Comparison of ENCODE assay signal across 17 cellular contexts in genomic region chr14:84646791-84647500, GRCh38.
DNase-seq lines count a peak whose midpoint lies in the region; ATAC-seq and TF ChIP-seq lines count a peak whose summit lies in the region.
"Had no signal": no experiment of that assay in that cellular context is flagged by ENCODE, and none has a peak within 500 bp of the region (broad histone marks: within the 10 kb centered on the region; RNA-seq: fewer than 3 reads in every experiment).

No MANE protein-coding gene starts in this region.

- no peak overlapping the region for H2AFZ ChIP-seq in smooth muscle cell (ENCODE audit: low read depth)
- H2AFZ ChIP-seq: GM23338 had no signal

- H4K20me1 ChIP-seq in smooth muscle cell (ENCODE audit: low read depth), result no peaks in the 10 kb centered on the region

- WGBS in smooth muscle cell (ENCODE audit: low lambda C conversion rate), result 66% methylated on average over 6 of the region's 6 CpGs

- in situ Hi-C loops in brain microvascular endothelial cell (cut with HindIII; ENCODE audit: low pct_ligation_motif_present, low sequenced_read_pairs), result no loop called here

- peak; percentile 48 for ATAC-seq in foreskin keratinocyte
- ATAC-seq in GM21526 (IDR thresholded peaks at IDR 0.05; ENCODE audit: low FRiP score, unreplicated experiment), result no peak
- ATAC-seq: GM23338 had no signal

- H3K36me3 ChIP-seq in brain microvascular endothelial cell (replicated peaks) (no peaks in the 10 kb centered on the region), smooth muscle cell (ENCODE audit: low read depth) (no peaks in the 10 kb centered on the region), Peyer's patch (no peaks in the 10 kb centered on the region)
- H3K36me3 ChIP-seq: SJSA1 had no signal

- DNase-seq in NCI-H226 (peak; percentile 95), brain microvascular endothelial cell (peak; percentile 85), foreskin keratinocyte (peak; percentile 45 to 76), smooth muscle cell (lab: John Stamatoyannopoulos, UW; ENCODE audit: unreplicated experiment) (no peak), Peyer's patch (no peak), retina (no peak)
- DNase-seq: Calu3; CD4-positive, alpha-beta T cell; HFFc6; MV-4-11; NCI-H1417 treated with DMSO at 0.1 percent for 48 hours; NCI-H2029 treated with DMSO at 0.1 percent for 48 hours; NCI-H524; RPMI8226 had no signal

- TF ChIP-seq POLR2A in Peyer's patch (IDR thresholded peaks at IDR 0.05), result no peak

- H3K4me2 ChIP-seq in smooth muscle cell, result peak overlapping the region; percentile 49
- H3K4me2 ChIP-seq: GM23338 had no signal

- TF ChIP-seq CTCF in brain microvascular endothelial cell (IDR thresholded peaks at IDR 0.05; ENCODE audit: low read depth, low read length, missing control alignments), result no peak
- no peak for TF ChIP-seq CTCF in foreskin keratinocyte (conservative IDR thresholded peaks at IDR 0.05)
- TF ChIP-seq CTCF in smooth muscle cell (IDR thresholded peaks at IDR 0.05; ENCODE audit: borderline replicate concordance, insufficient read depth, poor library complexity, severe bottlenecking), result no peak
- TF ChIP-seq CTCF in Peyer's patch (IDR thresholded peaks at IDR 0.05), result no peak

- no peak overlapping the region for H3K9ac ChIP-seq in smooth muscle cell (ENCODE audit: low read depth)

- H3K79me2 ChIP-seq in smooth muscle cell (ENCODE audit: low read depth), result no peaks in the 10 kb centered on the region

- H3K4me1 ChIP-seq in foreskin keratinocyte (no peaks in the 10 kb centered on the region), smooth muscle cell (ENCODE audit: low read depth) (no peaks in the 10 kb centered on the region), Peyer's patch (no peaks in the 10 kb centered on the region)
- H3K4me1 ChIP-seq: SJSA1 had no signal

- H3F3A ChIP-seq in smooth muscle cell (ENCODE audit: low read depth), result no peaks in the 10 kb centered on the region

- no peaks in the 10 kb centered on the region for H3K27me3 ChIP-seq in brain microvascular endothelial cell (replicated peaks)
- peaks cover 2% of the 10 kb centered on the region for H3K27me3 ChIP-seq in foreskin keratinocyte
- H3K27me3 ChIP-seq in smooth muscle cell (ENCODE audit: low read depth), result no peaks in the 10 kb centered on the region
- no peaks in the 10 kb centered on the region for H3K27me3 ChIP-seq in Peyer's patch
- H3K27me3 ChIP-seq: SJSA1 had no signal

- H3K27ac ChIP-seq in brain microvascular endothelial cell (peak overlapping the region; percentile 40), foreskin keratinocyte (no peak overlapping the region), smooth muscle cell (ENCODE audit: low read depth) (peak overlapping the region; percentile 80), Peyer's patch (no peak overlapping the region)
- H3K27ac ChIP-seq: SJSA1 had no signal

- no peaks in the 10 kb centered on the region for H3K9me3 ChIP-seq in smooth muscle cell (replicated peaks; ENCODE audit: low read depth)
- H3K9me3 ChIP-seq in Peyer's patch, result no peaks in the 10 kb centered on the region
- H3K9me3 ChIP-seq: SJSA1 had no signal

- no peak overlapping the region for H3K4me3 ChIP-seq in brain microvascular endothelial cell (ENCODE audit: low read depth, low read length)
- H3K4me3 ChIP-seq in smooth muscle cell, result no peak overlapping the region
- H3K4me3 ChIP-seq in Peyer's patch, result no peak overlapping the region
- H3K4me3 ChIP-seq: GM23338, SJSA1 had no signal

Comparison
In these comparisons a context has a peak if more than half of its experiments do, and no peak if none do; other contexts are left out.
1. DNase-seq: peak in NCI-H226 (single experiment), brain microvascular endothelial cell (single experiment) and foreskin keratinocyte (2 of 2); none in smooth muscle cell (single experiment), Peyer's patch (0 of 3) and retina (single experiment).
2. H3K27ac ChIP-seq: peak in brain microvascular endothelial cell (single experiment) and smooth muscle cell (single experiment); none in foreskin keratinocyte (single experiment) and Peyer's patch (0 of 4).